10 cellular contexts compared by ENCODE assay signal in genomic region chr16:21263640-21264211, GRCh38. TPM values are rescaled to one million over a fixed set of nuclear protein-coding genes. Genes with fewer than 3 reads are reported as not detected.
A peak's percentile ranks its signal among the peaks of the same experiment; 100 is the strongest.
DNase-seq lines count a peak whose midpoint lies in the region; ATAC-seq and TF ChIP-seq lines count a peak whose summit lies in the region.
"Had no signal": no experiment of that assay in that cellular context is flagged by ENCODE, and none has a peak within 500 bp of the region (broad histone marks: within the 10 kb centered on the region; RNA-seq: fewer than 3 reads in every experiment).

No MANE protein-coding gene starts in this region.

- ATAC-seq in GM18519 (IDR thresholded peaks at IDR 0.05; ENCODE audit: low FRiP score, unreplicated experiment) = peak; percentile 51
- ATAC-seq in HG02798 (IDR thresholded peaks at IDR 0.05; ENCODE audit: poor library complexity, unreplicated experiment) = peak; percentile 72
- peak; percentile 74 for ATAC-seq in SK-N-SH treated with all-trans-retinoic acid at 6 μM for 48 hours
- no peak for ATAC-seq in foreskin keratinocyte

- no peak for TF ChIP-seq CTCF in foreskin keratinocyte (conservative IDR thresholded peaks at IDR 0.05)

- peak overlapping the region; percentile 3 for H3K4me3 ChIP-seq in neuron (ENCODE audit: low read length)
- H3K4me3 ChIP-seq: Peyer's patch had no signal

- no peaks in the 10 kb centered on the region for H3K9me3 ChIP-seq in neuron (ENCODE audit: low read length)

- H3K27ac ChIP-seq in foreskin keratinocyte = no peak overlapping the region

- H3K36me3 ChIP-seq in neuron (ENCODE audit: insufficient read depth, low read length) = no peaks in the 10 kb centered on the region
- H3K36me3 ChIP-seq: Peyer's patch had no signal

- peak overlapping the region; percentile 81 for H2AFZ ChIP-seq in neuron (ENCODE audit: low read depth, low read length)

- DNase-seq in SW 1271 (lab: John Stamatoyannopoulos, UW) = no peak
- no peak for DNase-seq in SHP77 treated with DMSO at 0.1 percent for 48 hours (lab: John Stamatoyannopoulos, UW)
- no peak for DNase-seq in foreskin keratinocyte
- no peak for DNase-seq in foreskin melanocyte

- H3K4me1 ChIP-seq in neuron (ENCODE audit: insufficient read depth, low read length) (peaks cover 11% of the 10 kb centered on the region), foreskin keratinocyte (no peaks in the 10 kb centered on the region)

- no peaks in the 10 kb centered on the region for H3K27me3 ChIP-seq in neuron (ENCODE audit: insufficient read depth, low read length)
- peaks cover 6% of the 10 kb centered on the region for H3K27me3 ChIP-seq in foreskin keratinocyte
- H3K27me3 ChIP-seq: Peyer's patch had no signal

TF ChIP-seq in SK-N-SH treated with all-trans-retinoic acid at 6 μM for 48 hours, 23 proteins besides CTCF, POLR2A, EP300 and RAD21:
- 0 out of 2 replicates have a peak, but pooled peaks have one; percentile 25 for TF ChIP-seq ZNF70 (CRISPR knock-in tag; IDR thresholded peaks at IDR 0.05)
- TF ChIP-seq, protein P1, sequence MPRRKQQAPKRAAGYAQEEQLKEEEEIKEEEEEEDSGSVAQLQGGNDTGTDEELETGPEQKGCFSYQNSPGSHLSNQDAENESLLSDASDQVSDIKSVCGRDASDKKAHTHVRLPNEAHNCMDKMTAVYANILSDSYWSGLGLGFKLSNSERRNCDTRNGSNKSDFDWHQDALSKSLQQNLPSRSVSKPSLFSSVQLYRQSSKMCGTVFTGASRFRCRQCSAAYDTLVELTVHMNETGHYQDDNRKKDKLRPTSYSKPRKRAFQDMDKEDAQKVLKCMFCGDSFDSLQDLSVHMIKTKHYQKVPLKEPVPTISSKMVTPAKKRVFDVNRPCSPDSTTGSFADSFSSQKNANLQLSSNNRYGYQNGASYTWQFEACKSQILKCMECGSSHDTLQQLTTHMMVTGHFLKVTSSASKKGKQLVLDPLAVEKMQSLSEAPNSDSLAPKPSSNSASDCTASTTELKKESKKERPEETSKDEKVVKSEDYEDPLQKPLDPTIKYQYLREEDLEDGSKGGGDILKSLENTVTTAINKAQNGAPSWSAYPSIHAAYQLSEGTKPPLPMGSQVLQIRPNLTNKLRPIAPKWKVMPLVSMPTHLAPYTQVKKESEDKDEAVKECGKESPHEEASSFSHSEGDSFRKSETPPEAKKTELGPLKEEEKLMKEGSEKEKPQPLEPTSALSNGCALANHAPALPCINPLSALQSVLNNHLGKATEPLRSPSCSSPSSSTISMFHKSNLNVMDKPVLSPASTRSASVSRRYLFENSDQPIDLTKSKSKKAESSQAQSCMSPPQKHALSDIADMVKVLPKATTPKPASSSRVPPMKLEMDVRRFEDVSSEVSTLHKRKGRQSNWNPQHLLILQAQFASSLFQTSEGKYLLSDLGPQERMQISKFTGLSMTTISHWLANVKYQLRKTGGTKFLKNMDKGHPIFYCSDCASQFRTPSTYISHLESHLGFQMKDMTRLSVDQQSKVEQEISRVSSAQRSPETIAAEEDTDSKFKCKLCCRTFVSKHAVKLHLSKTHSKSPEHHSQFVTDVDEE (CRISPR knock-in tag; IDR thresholded peaks at IDR 0.05) = no peak
- no peak for TF ChIP-seq ZNF8 (CRISPR knock-in tag; IDR thresholded peaks at IDR 0.05)
- TF ChIP-seq SNAI2 (CRISPR knock-in tag; IDR thresholded peaks at IDR 0.05) = no peak
- peak; percentile 85 for TF ChIP-seq TCF4 (CRISPR knock-in tag; IDR thresholded peaks at IDR 0.05; ENCODE audit: borderline replicate concordance)
- no peak for TF ChIP-seq ZC3H10 (CRISPR knock-in tag; IDR thresholded peaks at IDR 0.05)
- TF ChIP-seq ISL1 (CRISPR knock-in tag; IDR thresholded peaks at IDR 0.05) = no peak
- no peak for TF ChIP-seq RARB (CRISPR knock-in tag; IDR thresholded peaks at IDR 0.05)

RNA-seq across cellular contexts. Expression of gene CRYM, which starts 14.4 kb away (rescaled TPM):
- not detected in 2 replicates for total RNA-seq in foreskin keratinocyte
- 0.08 TPM in 1 of 2 replicates, not detected in the other for polyA plus RNA-seq in foreskin keratinocyte

RNA-seq across cellular contexts. Expression of gene ANKS4B, which starts 30.2 kb away (rescaled TPM):
- total RNA-seq in foreskin keratinocyte = not detected in 2 replicates
- polyA plus RNA-seq in foreskin keratinocyte = not detected in 2 replicates
- total RNA-seq: subcutaneous adipose tissue had no signal

RNA-seq across cellular contexts. Expression of gene ZP2, which starts 52.4 kb away (rescaled TPM):
- total RNA-seq in foreskin keratinocyte = not detected in 2 replicates
- polyA plus RNA-seq in foreskin keratinocyte = not detected in 2 replicates
- total RNA-seq: subcutaneous adipose tissue had no signal
